11 cellular contexts compared by ENCODE assay signal in genomic region chr5:41509399-41510175, GRCh38. TPM values are rescaled to one million over a fixed set of nuclear protein-coding genes. Genes with fewer than 3 reads are reported as not detected.
DNase-seq lines count a peak whose midpoint lies in the region; ATAC-seq and TF ChIP-seq lines count a peak whose summit lies in the region.
"Had no signal": no experiment of that assay in that cellular context is flagged by ENCODE, and none has a peak within 500 bp of the region (broad histone marks: within the 10 kb centered on the region; RNA-seq: fewer than 3 reads in every experiment).

No MANE protein-coding gene starts in this region.

- peak overlapping the region; percentile 88 for H3K4me2 ChIP-seq in mammary epithelial cell (ENCODE audit: insufficient read depth, low read depth, low read length)

- in situ Hi-C loops in G401 (cut with HindIII; ENCODE audit: low sequenced_read_pairs) (no loop called here), mammary epithelial cell (cut with MboI; ENCODE audit: low sequenced_read_pairs in 2 of 2) (no loop called here)

- BruUV-seq in mammary epithelial cell (replicated peaks; lab: Mats Ljungman, UMichigan), result no TSS peak

- H3K79me2 ChIP-seq in mammary epithelial cell (ENCODE audit: insufficient read depth, low read length), result no peaks in the 10 kb centered on the region

- H3K9me3 ChIP-seq in mammary epithelial cell (replicated peaks; ENCODE audit: insufficient read depth, low read length) (no peaks in the 10 kb centered on the region), iPS DF 6.9 (ENCODE audit: control insufficient read depth, insufficient read depth, low read length) (no peaks in the 10 kb centered on the region), psoas muscle (no peaks in the 10 kb centered on the region)

- no peak overlapping the region for H3K9ac ChIP-seq in mammary epithelial cell (ENCODE audit: insufficient read depth, low read length)

- ATAC-seq in psoas muscle, result no peak
- ATAC-seq in HG03139 (IDR thresholded peaks at IDR 0.05; ENCODE audit: unreplicated experiment), result no peak

- H2AFZ ChIP-seq in mammary epithelial cell (ENCODE audit: low read depth, low read length), result peak overlapping the region; percentile 73

- H3K27ac ChIP-seq in mammary epithelial cell (ENCODE audit: insufficient read depth, low read depth, low read length) (no peak overlapping the region), iPS DF 6.9 (ENCODE audit: low read length) (no peak overlapping the region), psoas muscle (no peak overlapping the region)

- WGBS in mammary epithelial cell (ENCODE audit: low coverage, missing lambda C conversion rate), result 34% methylated on average over 26 of the region's 35 CpGs
- no CpG with 5 or more reads among the region's 35 CpGs for whole genome bisulfite sequencing in iPS DF 6.9 (ENCODE audit: insufficient coverage, insufficient read length)
- 15 to 18% (median 18%) methylated on average over 35 of the region's 35 CpGs for WGBS in psoas muscle, 3 donors

- H3K27me3 ChIP-seq in mammary epithelial cell (ENCODE audit: insufficient read depth, low read length), result peaks cover 17% of the 10 kb centered on the region
- H3K27me3 ChIP-seq in iPS DF 6.9 (ENCODE audit: control insufficient read depth, insufficient read depth, low read length), result peaks cover 12% of the 10 kb centered on the region; the same call in 1 of the 2 replicates
- H3K27me3 ChIP-seq in psoas muscle (ENCODE audit: insufficient read depth in 3 of 3, low read length in 2 of 3), result peaks cover 0 to 15% (median 5%) of the 10 kb centered on the region in 3 donors

- H3K4me1 ChIP-seq in mammary epithelial cell (ENCODE audit: insufficient read depth, low read length) (peaks cover 5% of the 10 kb centered on the region), iPS DF 6.9 (ENCODE audit: control insufficient read depth, insufficient read depth, low read length) (no peaks in the 10 kb centered on the region), psoas muscle (no peaks in the 10 kb centered on the region)

- dilution Hi-C loops in mammary epithelial cell (cut with HindIII; ENCODE audit: low sequenced_read_pairs), result no loop called here

- H3K4me3 ChIP-seq in mammary epithelial cell (replicated peaks in 1 of 3; ENCODE audit: insufficient read depth in 1 of 3, low read depth in 2 of 3, low read length in 3 of 3), result no peak overlapping the region
- peak overlapping the region; percentile 67; the same call in 1 of the 2 replicates for H3K4me3 ChIP-seq in iPS DF 6.9 (ENCODE audit: low read length)
- peak overlapping the region; percentile 59 for H3K4me3 ChIP-seq in psoas muscle

- intact Hi-C loops in mammary epithelial cell (cut with micrococcal nuclease) (no loop called here), psoas muscle (cut with DNase I) (no loop called here)

- H3K36me3 ChIP-seq in mammary epithelial cell (ENCODE audit: insufficient read depth, low read length) (no peaks in the 10 kb centered on the region), iPS DF 6.9 (ENCODE audit: control insufficient read depth, insufficient read depth, low read length) (no peaks in the 10 kb centered on the region), psoas muscle (ENCODE audit: insufficient read depth in 1 of 2, low read depth in 1 of 2) (no peaks in the 10 kb centered on the region)

- H4K20me1 ChIP-seq in mammary epithelial cell (ENCODE audit: insufficient read depth, low read length), result no peaks in the 10 kb centered on the region

- DNase-seq in G401 (ENCODE audit: low spot score), result peak; percentile 66
- DNase-seq in mammary epithelial cell, result no peak
- no peak for DNase-seq in iPS DF 6.9 (ENCODE audit: low read depth, low spot score)
- DNase-seq in psoas muscle, result no peak
- no peak for DNase-seq in NK-92 (lab: John Stamatoyannopoulos, UW; ENCODE audit: unreplicated experiment)
- DNase-seq in SKM-1 treated with dmso at 0.1 percent for 144 hours (lab: John Stamatoyannopoulos, UW; ENCODE audit: unreplicated experiment), result no peak
- DNase-seq in DMS 273 treated with DMSO at 0.1 percent for 48 hours (lab: John Stamatoyannopoulos, UW), result no peak
- DNase-seq: T-helper 9 cell had no signal

- TF ChIP-seq CTCF in mammary epithelial cell (conservative IDR thresholded peaks at IDR 0.05 in 1 of 2, IDR thresholded peaks at IDR 0.05 in 1 of 2; ENCODE audit: extremely low read depth in 1 of 2, insufficient read depth in 1 of 2, low read depth in 1 of 2, low read length in 2 of 2), result no peak
- TF ChIP-seq CTCF in psoas muscle (IDR thresholded peaks at IDR 0.05), result no peak

- CTCF ChIA-PET in mammary epithelial cell (lab: Charles Lee; ENCODE audit: low non-redundant PET), result no interaction called here

RNA-seq across cellular contexts. Expression of gene PLCXD3, which starts 0.8 kb away (rescaled TPM):
- total RNA-seq in G401 (2014; rRNA removed; shearing (Covaris generic)), result not detected in 2 replicates
- total RNA-seq in mammary epithelial cell (not detected), psoas muscle (under 1 TPM; 0.22 to 0.73 (median 0.36) TPM)
- polyA plus RNA-seq in mammary epithelial cell (0.01 TPM), psoas muscle (under 1 TPM; 0.12 to 0.17 (median 0.16) TPM)
- not detected for polyA minus RNA-seq in mammary epithelial cell
- total RNA-seq: activated T-helper 1 cell treated with anti-CD3 and anti-CD28 coated beads, Interleukin-12 subunit alpha, Interleukin-12 subunit beta, Interleukin-2, Interleukin-4 antibody, amounts not matched to agents 30 ng/mL and 10 ng/mL and 1 ng/mL, durations not matched to agents 14 hours and 24 hours and 36 hours; NCI-H460 had no signal

Comparison
In these comparisons a context has a peak if more than half of its experiments do, and no peak if none do; other contexts are left out.
1. H3K4me3 ChIP-seq: peak in iPS DF 6.9 (single experiment) and psoas muscle (single experiment); none in mammary epithelial cell (0 of 3).